9 cellular contexts compared by ENCODE assay signal in the genomic region with DNA sequence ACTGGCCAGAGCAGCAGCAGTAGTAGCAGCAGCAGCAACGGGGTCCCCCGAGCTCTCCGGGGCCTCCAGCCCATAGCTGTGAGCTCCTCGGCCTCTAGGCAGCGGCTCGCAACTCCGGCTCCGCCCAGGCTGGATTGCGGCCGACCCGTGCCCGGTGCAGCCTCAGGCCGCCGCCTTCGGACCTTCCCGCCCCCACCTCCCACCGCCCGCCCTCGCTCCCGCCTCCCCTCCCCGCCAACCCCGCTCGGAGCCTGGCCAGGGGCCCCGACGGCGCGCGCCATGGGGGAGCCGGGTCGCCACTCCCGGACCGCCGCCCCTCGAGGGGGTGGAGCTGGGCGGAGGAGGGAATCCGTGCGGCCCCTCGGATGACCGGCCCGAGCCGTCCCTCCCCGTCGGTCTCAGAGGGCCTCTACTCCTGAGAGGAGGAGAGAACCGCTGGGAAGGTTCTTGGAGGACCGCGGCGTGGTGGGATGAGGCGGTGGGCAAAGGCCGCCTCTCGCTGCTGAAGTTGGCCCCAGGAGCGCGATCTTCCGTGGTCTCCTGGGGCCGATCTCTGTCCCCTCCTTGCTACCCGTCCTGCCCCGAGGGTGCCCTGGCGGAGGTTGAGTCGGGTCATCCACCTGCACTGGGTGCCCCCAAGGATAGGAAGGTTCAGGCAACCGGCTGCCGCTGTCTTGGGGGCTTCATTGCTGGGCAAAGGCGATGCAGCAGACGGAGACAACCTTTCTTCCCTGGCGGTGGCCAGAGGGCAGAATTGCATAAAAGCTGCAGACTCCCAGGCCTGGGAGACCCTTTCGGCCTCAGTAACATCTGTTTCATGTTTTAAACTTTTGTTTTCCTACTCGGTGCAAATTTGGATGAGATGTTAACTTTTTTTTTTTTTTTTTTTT. TPM values are rescaled to one million over a fixed set of nuclear protein-coding genes. Genes with fewer than 3 reads are reported as not detected.
A peak's percentile ranks its signal among the peaks of the same experiment; 100 is the strongest.
DNase-seq lines count a peak whose midpoint lies in the region; ATAC-seq and TF ChIP-seq lines count a peak whose summit lies in the region.
"Had no signal": no experiment of that assay in that cellular context is flagged by ENCODE, and none has a peak within 500 bp of the region (broad histone marks: within the 10 kb centered on the region; RNA-seq: fewer than 3 reads in every experiment).

Gene ADAM33 (minus strand): TSS at position 80 of the 890 bp plus-strand sequence. CDS start 6 bp downstream, at position 74.

- peaks cover 21 to 51% of the 10 kb centered on the region in 2 donors for H3K4me1 ChIP-seq in thoracic aorta (ENCODE audit: control insufficient read depth in 1 of 2, low read depth in 2 of 2)

- H3K9me3 ChIP-seq in thoracic aorta: no peaks in the 10 kb centered on the region

- H3K27me3 Mint-ChIP-seq in endothelial cell (ENCODE audit: unreplicated experiment) (peaks cover 2% of the 10 kb centered on the region), memory B cell (peaks cover 21% of the 10 kb centered on the region)

- no peaks in the 10 kb centered on the region for H3K9me3 Mint-ChIP-seq in endothelial cell (ENCODE audit: unreplicated experiment)
- H3K9me3 Mint-ChIP-seq in memory B cell: no peaks in the 10 kb centered on the region

- peak within 1 kb of the TSS; percentile 76 for H3K4me3 ChIP-seq in thoracic aorta

- H3K27ac Mint-ChIP-seq in endothelial cell (ENCODE audit: unreplicated experiment): no peak within 1 kb of the TSS
- H3K27ac Mint-ChIP-seq in memory B cell: no peak within 1 kb of the TSS

- ATAC-seq in memory B cell (ENCODE audit: low read depth) (peak; percentile 10), thoracic aorta (ENCODE audit: insufficient number of reproducible peaks, low FRiP score, low read depth) (no peak), GM21576 (IDR thresholded peaks at IDR 0.05; ENCODE audit: unreplicated experiment) (no peak), GM21360 (IDR thresholded peaks at IDR 0.05; ENCODE audit: unreplicated experiment) (no peak)

- no peaks in the 10 kb centered on the region for H3K27me3 ChIP-seq in thoracic aorta (replicated peaks; ENCODE audit: insufficient read depth)

- H3K36me3 Mint-ChIP-seq in endothelial cell (ENCODE audit: low read depth, unreplicated experiment): no peaks in the 10 kb centered on the region
- no peaks in the 10 kb centered on the region for H3K36me3 Mint-ChIP-seq in memory B cell

- H3K4me3 Mint-ChIP-seq in endothelial cell (ENCODE audit: unreplicated experiment) (no peak within 1 kb of the TSS), memory B cell (no peak within 1 kb of the TSS)

- H3K4me1 Mint-ChIP-seq in endothelial cell (ENCODE audit: unreplicated experiment) (no peaks in the 10 kb centered on the region), memory B cell (peaks cover 5% of the 10 kb centered on the region)

- H3K27ac ChIP-seq in thoracic aorta: peak within 1 kb of the TSS; percentile 94 to 96

- DNase-seq in NCI-H69 (lab: John Stamatoyannopoulos, UW): peak; percentile 18
- DNase-seq in endothelial cell (ENCODE audit: low spot score): peak; percentile 17
- DNase-seq in memory B cell (ENCODE audit: low spot score in 2 of 2): no peak
- DNase-seq in thoracic aorta (ENCODE audit: low spot score): no peak
- DNase-seq in NCI-H2171 treated with DMSO at 0.1 percent for 48 hours (lab: John Stamatoyannopoulos, UW): no peak
- DNase-seq: activated CD8-positive, alpha-beta memory T cell treated with anti-CD3 and anti-CD28 coated beads, Interleukin-2, amount 50 U/mL, for 4 hours had no signal

- no peaks in the 10 kb centered on the region for H3K36me3 ChIP-seq in thoracic aorta

- no peak for TF ChIP-seq CTCF in endothelial cell (IDR thresholded peaks at IDR 0.05; ENCODE audit: unreplicated experiment)
- TF ChIP-seq CTCF in thoracic aorta (IDR thresholded peaks at IDR 0.05): no peak

RNA-seq across cellular contexts. Expression of gene ADAM33, which starts in this region (rescaled TPM):
- total RNA-seq in endothelial cell (ENCODE audit: unreplicated experiment) (0.23 TPM), thoracic aorta (100 to 1,000 TPM; 113 to 177 TPM)
- total RNA-seq: OCI-LY7 had no signal

Comparison
In these comparisons a context has a peak if more than half of its experiments do, and no peak if none do; other contexts are left out.
1. RNA of gene ADAM33 (total RNA-seq): 113 to 177 TPM in thoracic aorta; 0.23 TPM in endothelial cell (single experiment); every median in the first group is over 10 times any median in the second.
2. Peak in DNase-seq in endothelial cell; RNA of the gene not detected or under 1 TPM.